ENCODE assay signal across 8 cellular contexts in the genomic region with DNA sequence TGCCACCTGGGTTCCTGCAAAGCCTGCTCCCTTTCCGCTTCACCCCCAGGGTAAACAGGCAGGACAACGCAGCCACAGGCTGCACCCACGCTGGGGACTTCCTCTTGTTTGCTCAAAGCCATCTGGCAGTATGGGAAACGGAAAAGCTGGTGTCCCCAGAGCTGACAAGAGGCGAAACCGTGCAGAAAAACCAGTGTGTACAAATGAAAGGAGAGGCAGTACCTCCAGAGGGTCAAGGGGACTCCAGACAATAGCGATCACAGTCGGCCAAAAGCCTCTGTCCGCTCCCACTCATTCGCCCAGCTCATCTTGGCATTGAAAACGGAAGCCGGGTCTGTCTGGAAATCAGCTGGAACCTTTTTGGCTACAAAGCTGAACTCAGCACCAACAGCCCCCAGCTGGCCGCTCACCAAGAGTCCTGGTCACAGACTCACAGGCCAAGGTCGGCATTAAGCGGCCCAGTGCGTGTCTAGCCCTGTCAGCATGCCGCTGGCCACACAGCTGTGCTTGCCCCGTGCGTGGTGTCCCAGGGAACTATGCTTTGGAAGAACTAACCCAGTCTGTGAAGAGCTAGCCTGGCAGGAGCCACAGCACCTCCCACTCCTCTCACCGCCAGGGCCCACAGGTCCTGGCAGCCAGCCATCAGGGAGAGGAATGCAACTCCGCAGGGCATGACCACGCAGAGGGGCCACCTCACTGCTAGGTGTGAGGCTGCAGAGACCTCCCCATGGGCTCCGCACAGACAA. TPM values are rescaled to one million over a fixed set of nuclear protein-coding genes. Genes with fewer than 3 reads are reported as not detected.
A peak's percentile ranks its signal among the peaks of the same experiment; 100 is the strongest.
DNase-seq lines count a peak whose midpoint lies in the region; ATAC-seq and TF ChIP-seq lines count a peak whose summit lies in the region.

No MANE protein-coding gene starts in this region.

- no peak for TF ChIP-seq CTCF in HEK293 (tag by site-specific recombination; IDR thresholded peaks at IDR 0.05)

- peaks cover 4% of the 10 kb centered on the region; the same call in 1 of the 2 replicates for H3K4me1 ChIP-seq in HEK293 (ENCODE audit: control insufficient read depth, insufficient read depth, low read length)
- no peaks in the 10 kb centered on the region for H3K4me1 ChIP-seq in naive thymus-derived CD4-positive, alpha-beta T cell (ENCODE audit: control insufficient read depth in 2 of 2, insufficient read depth in 2 of 2, low read length in 2 of 2)

- peak; percentile 23 for DNase-seq in NOMO-1 treated with dmso at 0.1 percent for 144 hours (lab: John Stamatoyannopoulos, UW; ENCODE audit: unreplicated experiment)
- no peak for DNase-seq in erythroblast (lab: John Stamatoyannopoulos, UW)
- no peak for DNase-seq in naive thymus-derived CD4-positive, alpha-beta T cell
- no peak for DNase-seq in NCI-H2227 (lab: John Stamatoyannopoulos, UW; ENCODE audit: unreplicated experiment)
- DNase-seq in activated naive CD4-positive, alpha-beta T cell treated with Interleukin-2 at 50 U/mL for 16 hours, result no peak

- H3K4me3 ChIP-seq in HEK293 (ENCODE audit: low read depth, low read length), result no peak overlapping the region
- no peak overlapping the region for H3K4me3 ChIP-seq in naive thymus-derived CD4-positive, alpha-beta T cell (ENCODE audit: low read length)

- peaks cover under 1 to 29% (median 18%) of the 10 kb centered on the region in 5 donors for H3K27me3 Mint-ChIP-seq in naive thymus-derived CD4-positive, alpha-beta T cell

- H3K9me3 ChIP-seq in HEK293 (ENCODE audit: control insufficient read depth, insufficient read depth, low read depth, low read length), result no peaks in the 10 kb centered on the region
- no peaks in the 10 kb centered on the region for H3K9me3 ChIP-seq in naive thymus-derived CD4-positive, alpha-beta T cell (ENCODE audit: control insufficient read depth in 2 of 3, low read length in 3 of 3)

- H3K27ac ChIP-seq in HEK293 (ENCODE audit: extremely low read depth, low read depth, low read length), result no peak overlapping the region
- H3K27ac ChIP-seq in naive thymus-derived CD4-positive, alpha-beta T cell (ENCODE audit: low read depth, low read length), result no peak overlapping the region

- peak; percentile 64 for TF ChIP-seq POLR2A in erythroblast (IDR thresholded peaks at IDR 0.05; ENCODE audit: low read length)

- no peaks in the 10 kb centered on the region for H3K27me3 ChIP-seq in naive thymus-derived CD4-positive, alpha-beta T cell (ENCODE audit: control insufficient read depth in 2 of 2, insufficient read depth in 2 of 2, low read length in 2 of 2)

- CTCF ChIA-PET in HEK293 (lab: Yijun Ruan, JAX), result interaction anchor here (0.6 to 0.8 kb wide), 2 partner anchors 74 to 248 kb away, joined by 3 to 4 read pairs; no protein-coding TSS in a partner anchor
- CTCF ChIA-PET in naive thymus-derived CD4-positive, alpha-beta T cell (lab: Charles Lee), result no interaction called here

- no peak overlapping the region for H3K27ac Mint-ChIP-seq in naive thymus-derived CD4-positive, alpha-beta T cell

- ATAC-seq in naive thymus-derived CD4-positive, alpha-beta T cell, result peak; percentile 36
- no peak for ATAC-seq in HG03097 (IDR thresholded peaks at IDR 0.05; ENCODE audit: low FRiP score, unreplicated experiment)
- ATAC-seq in HG03039 (IDR thresholded peaks at IDR 0.05; ENCODE audit: unreplicated experiment), result no peak

- no peaks in the 10 kb centered on the region for H3K36me3 Mint-ChIP-seq in naive thymus-derived CD4-positive, alpha-beta T cell

- H3K36me3 ChIP-seq in HEK293 (ENCODE audit: control insufficient read depth in 2 of 2, insufficient read depth in 1 of 2, low read length in 2 of 2), result no peaks in the 10 kb centered on the region
- no peaks in the 10 kb centered on the region for H3K36me3 ChIP-seq in naive thymus-derived CD4-positive, alpha-beta T cell (ENCODE audit: control insufficient read depth in 2 of 3, insufficient read depth in 3 of 3, low read length in 3 of 3)

- H3K9me3 Mint-ChIP-seq in naive thymus-derived CD4-positive, alpha-beta T cell, result peaks cover 0 to 4% (median 0%) of the 10 kb centered on the region in 11 donors

- no peak overlapping the region for H3K4me3 Mint-ChIP-seq in naive thymus-derived CD4-positive, alpha-beta T cell

- intact Hi-C loops in naive thymus-derived CD4-positive, alpha-beta T cell (cut with micrococcal nuclease), result no loop called here

- POLR2A ChIA-PET in HEK293 (lab: Yijun Ruan, JAX), result no interaction called here
- POLR2A ChIA-PET in naive thymus-derived CD4-positive, alpha-beta T cell (lab: Charles Lee), result no interaction called here

- peaks cover 0 to 9% (median 0%) of the 10 kb centered on the region in 7 donors for H3K4me1 Mint-ChIP-seq in naive thymus-derived CD4-positive, alpha-beta T cell

TF ChIP-seq in HEK293, 187 proteins besides CTCF, POLR2A, EP300 and RAD21 (continues in another document):
- TF ChIP-seq, protein P1, sequence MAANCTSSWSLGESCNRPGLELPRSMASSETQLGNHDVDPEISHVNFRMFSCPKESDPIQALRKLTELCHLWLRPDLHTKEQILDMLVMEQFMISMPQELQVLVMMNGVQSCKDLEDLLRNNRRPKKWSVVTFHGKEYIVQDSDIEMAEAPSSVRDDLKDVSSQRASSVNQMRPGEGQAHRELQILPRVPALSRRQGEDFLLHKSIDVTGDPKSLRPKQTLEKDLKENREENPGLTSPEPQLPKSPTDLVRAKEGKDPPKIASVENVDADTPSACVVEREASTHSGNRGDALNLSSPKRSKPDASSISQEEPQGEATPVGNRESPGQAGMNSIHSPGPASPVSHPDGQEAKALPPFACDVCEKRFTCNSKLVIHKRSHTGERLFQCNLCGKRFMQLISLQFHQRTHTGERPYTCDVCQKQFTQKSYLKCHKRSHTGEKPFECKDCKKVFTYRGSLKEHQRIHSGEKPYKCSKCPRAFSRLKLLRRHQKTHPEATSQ (tag by site-specific recombination; IDR thresholded peaks at IDR 0.05), result no peak
- peak; percentile 43 for TF ChIP-seq ZFHX2 (tag by site-specific recombination; conservative IDR thresholded peaks at IDR 0.05)
- TF ChIP-seq, protein P2, sequence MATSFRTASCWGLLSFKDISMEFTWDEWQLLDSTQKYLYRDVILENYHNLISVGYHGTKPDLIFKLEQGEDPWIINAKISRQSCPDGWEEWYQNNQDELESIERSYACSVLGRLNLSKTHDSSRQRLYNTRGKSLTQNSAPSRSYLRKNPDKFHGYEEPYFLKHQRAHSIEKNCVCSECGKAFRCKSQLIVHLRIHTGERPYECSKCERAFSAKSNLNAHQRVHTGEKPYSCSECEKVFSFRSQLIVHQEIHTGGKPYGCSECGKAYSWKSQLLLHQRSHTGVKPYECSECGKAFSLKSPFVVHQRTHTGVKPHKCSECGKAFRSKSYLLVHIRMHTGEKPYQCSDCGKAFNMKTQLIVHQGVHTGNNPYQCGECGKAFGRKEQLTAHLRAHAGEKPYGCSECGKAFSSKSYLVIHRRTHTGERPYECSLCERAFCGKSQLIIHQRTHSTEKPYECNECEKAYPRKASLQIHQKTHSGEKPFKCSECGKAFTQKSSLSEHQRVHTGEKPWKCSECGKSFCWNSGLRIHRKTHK (tag by site-specific recombination; IDR thresholded peaks at IDR 0.05), result no peak
- TF ChIP-seq GLIS2 (tag by site-specific recombination; IDR thresholded peaks at IDR 0.05), result no peak
- no peak for TF ChIP-seq ZNF660 (tag by site-specific recombination; IDR thresholded peaks at IDR 0.05)
- TF ChIP-seq ZNF174 (tag by site-specific recombination; IDR thresholded peaks at IDR 0.05), result no peak
- no peak for TF ChIP-seq SCRT2 (tag by site-specific recombination; IDR thresholded peaks at IDR 0.05)
- no peak for TF ChIP-seq ZNF701 (tag by site-specific recombination; IDR thresholded peaks at IDR 0.05)
- TF ChIP-seq, protein P3, sequence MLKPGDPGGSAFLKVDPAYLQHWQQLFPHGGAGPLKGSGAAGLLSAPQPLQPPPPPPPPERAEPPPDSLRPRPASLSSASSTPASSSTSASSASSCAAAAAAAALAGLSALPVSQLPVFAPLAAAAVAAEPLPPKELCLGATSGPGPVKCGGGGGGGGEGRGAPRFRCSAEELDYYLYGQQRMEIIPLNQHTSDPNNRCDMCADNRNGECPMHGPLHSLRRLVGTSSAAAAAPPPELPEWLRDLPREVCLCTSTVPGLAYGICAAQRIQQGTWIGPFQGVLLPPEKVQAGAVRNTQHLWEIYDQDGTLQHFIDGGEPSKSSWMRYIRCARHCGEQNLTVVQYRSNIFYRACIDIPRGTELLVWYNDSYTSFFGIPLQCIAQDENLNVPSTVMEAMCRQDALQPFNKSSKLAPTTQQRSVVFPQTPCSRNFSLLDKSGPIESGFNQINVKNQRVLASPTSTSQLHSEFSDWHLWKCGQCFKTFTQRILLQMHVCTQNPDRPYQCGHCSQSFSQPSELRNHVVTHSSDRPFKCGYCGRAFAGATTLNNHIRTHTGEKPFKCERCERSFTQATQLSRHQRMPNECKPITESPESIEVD (tag by site-specific recombination; IDR thresholded peaks at IDR 0.05), result no peak
- TF ChIP-seq ZNF157 (tag by site-specific recombination; IDR thresholded peaks at IDR 0.05), result no peak
- no peak for TF ChIP-seq ZNF112 (tag by site-specific recombination; IDR thresholded peaks at IDR 0.05)
- no peak for TF ChIP-seq SP2 (tag by site-specific recombination; IDR thresholded peaks at IDR 0.05)
- no peak for TF ChIP-seq SALL2 (tag by site-specific recombination; IDR thresholded peaks at IDR 0.05; ENCODE audit: borderline replicate concordance)
- TF ChIP-seq GLIS1 (tag by site-specific recombination; IDR thresholded peaks at IDR 0.05), result peak; percentile 77
- no peak for TF ChIP-seq ZNF544 (tag by site-specific recombination; IDR thresholded peaks at IDR 0.05)
- no peak for TF ChIP-seq PRDM1 (tag by site-specific recombination; IDR thresholded peaks at IDR 0.05)
- TF ChIP-seq ZNF16 (tag by site-specific recombination; IDR thresholded peaks at IDR 0.05; ENCODE audit: low read depth), result no peak
- no peak for TF ChIP-seq ZNF843 (tag by site-specific recombination; IDR thresholded peaks at IDR 0.05)
- TF ChIP-seq ZXDB (tag by site-specific recombination; IDR thresholded peaks at IDR 0.05), result no peak
- TF ChIP-seq, protein P4, sequence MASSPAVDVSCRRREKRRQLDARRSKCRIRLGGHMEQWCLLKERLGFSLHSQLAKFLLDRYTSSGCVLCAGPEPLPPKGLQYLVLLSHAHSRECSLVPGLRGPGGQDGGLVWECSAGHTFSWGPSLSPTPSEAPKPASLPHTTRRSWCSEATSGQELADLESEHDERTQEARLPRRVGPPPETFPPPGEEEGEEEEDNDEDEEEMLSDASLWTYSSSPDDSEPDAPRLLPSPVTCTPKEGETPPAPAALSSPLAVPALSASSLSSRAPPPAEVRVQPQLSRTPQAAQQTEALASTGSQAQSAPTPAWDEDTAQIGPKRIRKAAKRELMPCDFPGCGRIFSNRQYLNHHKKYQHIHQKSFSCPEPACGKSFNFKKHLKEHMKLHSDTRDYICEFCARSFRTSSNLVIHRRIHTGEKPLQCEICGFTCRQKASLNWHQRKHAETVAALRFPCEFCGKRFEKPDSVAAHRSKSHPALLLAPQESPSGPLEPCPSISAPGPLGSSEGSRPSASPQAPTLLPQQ (tag by site-specific recombination; IDR thresholded peaks at IDR 0.05), result peak; percentile 68

RNA-seq across cellular contexts. Expression of a gene that starts 10.4 kb away (rescaled TPM):
- total RNA-seq in naive thymus-derived CD4-positive, alpha-beta T cell, result 10 to 100 TPM in 1 of 5 experiments, 1 to 10 TPM in 3, under 1 TPM in 1; 0.85 to 38.3 (median 2.6) TPM
- polyA plus RNA-seq in naive thymus-derived CD4-positive, alpha-beta T cell, result not detected
